Comparison of ENCODE assay signal across 2 cellular contexts in the genomic region with DNA sequence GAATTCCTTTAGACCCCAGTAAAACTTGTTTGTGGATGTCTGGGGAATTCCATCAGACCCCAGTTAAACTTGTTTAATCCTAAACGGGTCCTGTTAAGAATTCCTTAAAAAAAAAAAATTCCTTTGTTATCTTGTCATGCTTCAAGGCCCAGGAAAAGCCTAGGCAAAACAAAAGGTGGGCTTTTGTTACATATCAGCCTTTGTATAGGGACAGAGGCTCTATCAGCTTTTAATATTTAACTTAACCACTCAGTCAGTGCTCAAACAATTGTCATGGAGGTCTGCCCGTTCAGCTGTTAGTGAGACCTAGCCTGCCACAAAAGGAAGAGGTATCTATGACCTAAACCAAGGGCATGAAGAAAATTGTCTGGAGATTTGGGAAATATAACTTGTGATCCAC.
TF ChIP-seq lines count a peak whose summit lies in the region.

No MANE protein-coding gene starts in this region.

TF ChIP-seq in A549, 52 proteins besides CTCF, POLR2A, EP300 and RAD21:
- TF ChIP-seq PHF8 (IDR thresholded peaks at IDR 0.05; ENCODE audit: borderline replicate concordance, low read depth) (no peak), BCL3 (IDR thresholded peaks at IDR 0.05) (no peak), GATA3 (IDR thresholded peaks at IDR 0.05; ENCODE audit: borderline replicate concordance) (peak; percentile 12; the same call in 1 of the 2 replicates), HOXB13 (CRISPR knock-in tag; IDR thresholded peaks at IDR 0.05; ENCODE audit: low read depth) (no peak)

TF ChIP-seq in GM23338, 12 proteins besides CTCF, POLR2A, EP300 and RAD21:
- no peak for TF ChIP-seq NANOG (IDR thresholded peaks at IDR 0.05; ENCODE audit: borderline replicate concordance)
- no peak for TF ChIP-seq ZNF331 (CRISPR knock-in tag; IDR thresholded peaks at IDR 0.05; ENCODE audit: low read depth)
- no peak for TF ChIP-seq CREB1 (CRISPR knock-in tag; IDR thresholded peaks at IDR 0.05; ENCODE audit: low read depth)
